ENCODE assay signal across 19 cellular contexts in the genomic region with DNA sequence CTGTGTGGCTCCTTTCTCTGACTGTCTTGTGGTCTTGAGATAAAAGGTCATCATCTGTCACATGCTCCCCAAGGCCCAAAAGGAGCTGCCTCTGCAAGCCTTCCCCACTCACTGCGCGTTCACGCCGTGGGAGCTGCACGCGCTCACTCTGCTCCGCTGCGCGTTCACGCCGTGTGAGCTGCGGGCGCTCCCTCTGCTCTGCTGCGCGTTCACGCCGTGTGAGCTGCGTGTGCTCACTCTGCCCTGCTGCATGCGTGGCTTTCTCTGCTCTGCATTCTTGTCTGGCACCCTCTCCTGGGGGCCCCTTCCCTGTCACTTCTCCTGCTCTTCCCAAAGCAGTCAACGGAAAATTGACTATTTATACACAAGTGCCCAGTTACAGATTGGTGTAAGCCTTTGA. TPM values are rescaled to one million over a fixed set of nuclear protein-coding genes. Genes with fewer than 3 reads are reported as not detected.
DNase-seq lines count a peak whose midpoint lies in the region; ATAC-seq, FAIRE-seq and TF ChIP-seq lines count a peak whose summit lies in the region.
"Had no signal": no experiment of that assay in that cellular context is flagged by ENCODE, and none has a peak within 500 bp of the region (broad histone marks: within the 10 kb centered on the region; RNA-seq: fewer than 3 reads in every experiment).

No MANE protein-coding gene starts in this region.

- no peak overlapping the region for H2BK120ac ChIP-seq in neuronal stem cell (ENCODE audit: low read depth, low read length)

- H3K9ac ChIP-seq in K562 (ENCODE audit: insufficient read depth in 1 of 2, low read depth in 2 of 2, low read length in 2 of 2), result no peak overlapping the region
- peak overlapping the region; percentile 37 for H3K9ac ChIP-seq in neuronal stem cell (ENCODE audit: low read depth, low read length, poor library complexity)
- no peak overlapping the region for H3K9ac ChIP-seq in smooth muscle cell (ENCODE audit: low read depth)

- H3K18ac ChIP-seq in neuronal stem cell (ENCODE audit: low read length), result peak overlapping the region; percentile 1

- no peak overlapping the region for H2AK5ac ChIP-seq in neuronal stem cell (ENCODE audit: low read depth, low read length)

- DNase-seq in K562 (ENCODE audit: extremely low read depth in 1 of 4, low spot score in 3 of 4) (peak in 1 of 4 experiments; percentile 33), neuronal stem cell (ENCODE audit: low spot score) (no peak), progenitor cell of endocrine pancreas (ENCODE audit: low spot score, unreplicated experiment) (no peak), smooth muscle cell (lab: John Stamatoyannopoulos, UW; ENCODE audit: unreplicated experiment) (no peak), NK-92 (lab: John Stamatoyannopoulos, UW; ENCODE audit: unreplicated experiment) (no peak), substantia nigra (lab: John Stamatoyannopoulos, UW) (no peak)
- DNase-seq in stimulated activated CD4-positive, alpha-beta T cell treated with anti-CD3 and anti-CD28 coated beads, Interleukin-1b, Interleukin-23, amount 100 ng/mL, for 48 hours, result no peak
- DNase-seq: C1 segment of cervical spinal cord; Calu3; CD4-positive, alpha-beta memory T cell; COR-L47; DMS53; DND-41; HFFc6 had no signal

- FAIRE-seq in K562 (lab: Jason Lieb, UNC), result no peak
- FAIRE-seq: G401.6, GM12892, GM19239 had no signal

- H3K36me3 Mint-ChIP-seq in progenitor cell of endocrine pancreas (ENCODE audit: insufficient read depth), result no peaks in the 10 kb centered on the region
- H3K36me3 Mint-ChIP-seq: CD4-positive, alpha-beta memory T cell had no signal

- H3K27me3 ChIP-seq in K562 (ENCODE audit: control insufficient read depth in 2 of 2, insufficient read depth in 2 of 2, low read length in 2 of 2), result peaks cover 10 to 11% of the 10 kb centered on the region in 2 experiments; a peak in 4 of 5 replicates
- no peaks in the 10 kb centered on the region for H3K27me3 ChIP-seq in neuronal stem cell (ENCODE audit: control insufficient read depth in 3 of 3, insufficient read depth in 3 of 3, low read depth in 1 of 3, low read length in 3 of 3)
- peaks cover 18% of the 10 kb centered on the region for H3K27me3 ChIP-seq in smooth muscle cell (ENCODE audit: low read depth)

- H3K9me3 ChIP-seq in K562 (replicated peaks; ENCODE audit: control insufficient read depth, insufficient read depth, low read depth, low read length) (no peaks in the 10 kb centered on the region), neuronal stem cell (replicated peaks in 1 of 2; ENCODE audit: control insufficient read depth in 2 of 2, insufficient read depth in 1 of 2, low read depth in 1 of 2, low read length in 2 of 2) (peaks cover 0 to 4% of the 10 kb centered on the region in 2 donors), smooth muscle cell (replicated peaks; ENCODE audit: low read depth) (no peaks in the 10 kb centered on the region)

- no peak overlapping the region for H2BK15ac ChIP-seq in neuronal stem cell (ENCODE audit: low read length)

- no peak for TF ChIP-seq RAD21 in K562 (CRISPR knock-in tag; conservative IDR thresholded peaks at IDR 0.05 in 1 of 2, IDR thresholded peaks at IDR 0.05 in 1 of 2)

- in situ Hi-C loops in K562 (cut with MboI), result loop anchor here (10.0 kb wide), 2 partner anchors 676 to 1616 kb away; no protein-coding TSS in a partner anchor

- 8% methylated on average over 18 of the region's 20 CpGs for whole genome bisulfite sequencing in K562 (ENCODE audit: insufficient coverage, low coverage, missing lambda C conversion rate)
- no CpG with 5 or more reads among the region's 20 CpGs for WGBS in neuronal stem cell (ENCODE audit: extremely low coverage in 2 of 2, insufficient read length in 2 of 2, insufficient replicate concordance in 1 of 2), 2 donors
- 84% methylated on average over 20 of the region's 20 CpGs for WGBS in smooth muscle cell (ENCODE audit: low lambda C conversion rate)

- BruUV-seq in K562 (replicated peaks; lab: Mats Ljungman, UMichigan), result no TSS peak

- no peak overlapping the region for H3K23ac ChIP-seq in neuronal stem cell (ENCODE audit: low read depth, low read length, poor library complexity)

- TF ChIP-seq CTCF in K562 (IDR thresholded peaks at IDR 0.05 in 2 of 3, conservative IDR thresholded peaks at IDR 0.05 in 1 of 3; ENCODE audit: insufficient read depth in 2 of 3, low read depth in 1 of 3, low read length in 3 of 3) (no peak), progenitor cell of endocrine pancreas (IDR thresholded peaks at IDR 0.05; ENCODE audit: unreplicated experiment) (no peak), smooth muscle cell (IDR thresholded peaks at IDR 0.05; ENCODE audit: borderline replicate concordance, insufficient read depth, poor library complexity, severe bottlenecking) (peak; percentile 3)

- no peak overlapping the region for H4K8ac ChIP-seq in neuronal stem cell (ENCODE audit: low read depth, low read length)

- POLR2A ChIA-PET in K562 (lab: Yijun Ruan, JAX), result interaction anchor here (1.4 kb wide), 1 partner anchor 9 kb away, joined by 3 read pairs; no protein-coding TSS in a partner anchor

- H3K9me3 Mint-ChIP-seq in progenitor cell of endocrine pancreas (ENCODE audit: low read depth), result no peaks in the 10 kb centered on the region
- H3K9me3 Mint-ChIP-seq: GM23338, HFFc6 had no signal

- H3K79me1 ChIP-seq in neuronal stem cell (ENCODE audit: low read depth, low read length), result no peaks in the 10 kb centered on the region

- H2BK12ac ChIP-seq in neuronal stem cell (ENCODE audit: low read length), result no peak overlapping the region

- no peak for TF ChIP-seq EP300 in K562 (IDR thresholded peaks at IDR 0.05; ENCODE audit: low read length)

- no peaks in the 10 kb centered on the region for H3K4me1 Mint-ChIP-seq in progenitor cell of endocrine pancreas (ENCODE audit: low read depth)
- H3K4me1 Mint-ChIP-seq: CD4-positive, alpha-beta memory T cell; GM23338 had no signal

- no peak overlapping the region for H4K91ac ChIP-seq in neuronal stem cell (ENCODE audit: low read depth, low read length, poor library complexity)

- H2BK5ac ChIP-seq in neuronal stem cell (ENCODE audit: low read length), result no peak overlapping the region

- H3K79me2 ChIP-seq in K562 (ENCODE audit: control insufficient read depth, insufficient read depth, low read length) (no peaks in the 10 kb centered on the region), smooth muscle cell (ENCODE audit: low read depth) (no peaks in the 10 kb centered on the region)

- H3K27me3 Mint-ChIP-seq in progenitor cell of endocrine pancreas, result peaks cover 7% of the 10 kb centered on the region

- no peak overlapping the region for H3K14ac ChIP-seq in neuronal stem cell (ENCODE audit: low read length)

- no peak for TF ChIP-seq POLR2A in K562 (conservative IDR thresholded peaks at IDR 0.05)

- peaks cover 0 to 4% of the 10 kb centered on the region in 2 experiments; a peak in 2 of 5 replicates for H3K4me1 ChIP-seq in K562 (replicated peaks in 1 of 2; ENCODE audit: control insufficient read depth in 2 of 2, insufficient read depth in 2 of 2, low read length in 2 of 2)
- peaks cover 1 to 2% of the 10 kb centered on the region in 2 donors for H3K4me1 ChIP-seq in neuronal stem cell (ENCODE audit: control insufficient read depth in 2 of 2, insufficient read depth in 1 of 2, low read depth in 1 of 2, low read length in 2 of 2)
- H3K4me1 ChIP-seq in smooth muscle cell (ENCODE audit: low read depth), result no peaks in the 10 kb centered on the region
- H3K4me1 ChIP-seq: HAP-1 had no signal

- no peak overlapping the region for H2AFZ ChIP-seq in K562 (ENCODE audit: low read depth, low read length)
- H2AFZ ChIP-seq in neuronal stem cell (ENCODE audit: low read length), result no peak overlapping the region
- H2AFZ ChIP-seq in smooth muscle cell (ENCODE audit: low read depth), result no peak overlapping the region
- H2AFZ ChIP-seq: GM23338 had no signal

- H3K4me2 ChIP-seq in K562 (ENCODE audit: insufficient read depth, low read length) (peak overlapping the region; percentile 17; the same call in 1 of the 2 replicates), neuronal stem cell (ENCODE audit: insufficient read depth, low read length, poor library complexity, severe bottlenecking) (no peak overlapping the region), smooth muscle cell (peak overlapping the region; percentile 10)
- H3K4me2 ChIP-seq: GM23338 had no signal

- no peak overlapping the region for H3K4me3 ChIP-seq in K562
- no peak overlapping the region for H3K4me3 ChIP-seq in neuronal stem cell (ENCODE audit: low read length in 2 of 2)
- H3K4me3 ChIP-seq in smooth muscle cell, result no peak overlapping the region
- H3K4me3 ChIP-seq: GM23338, HAP-1 had no signal

- H3K27ac ChIP-seq in K562 (ENCODE audit: extremely low read depth, low read depth, low read length) (no peak overlapping the region), neuronal stem cell (replicated peaks; ENCODE audit: low read length) (no peak overlapping the region), smooth muscle cell (ENCODE audit: low read depth) (no peak overlapping the region), substantia nigra (ENCODE audit: low read depth, low read length, poor library complexity, severe bottlenecking) (no peak overlapping the region)

- CTCF ChIA-PET in K562 (lab: Yijun Ruan, JAX; ENCODE audit: low intra/inter-chr PET ratio), result no interaction called here

- ATAC-seq in K562, result no peak; the same call in 2 of the 3 replicates
- ATAC-seq: GM23338 had no signal

- H3F3A ChIP-seq in smooth muscle cell (ENCODE audit: low read depth), result no peaks in the 10 kb centered on the region

- no peaks in the 10 kb centered on the region for H3K36me3 ChIP-seq in K562 (ENCODE audit: control insufficient read depth, insufficient read depth, low read length)
- no peaks in the 10 kb centered on the region for H3K36me3 ChIP-seq in neuronal stem cell (replicated peaks in 1 of 2; ENCODE audit: control insufficient read depth in 2 of 2, insufficient read depth in 2 of 2, low read length in 2 of 2)
- H3K36me3 ChIP-seq in smooth muscle cell (ENCODE audit: low read depth), result no peaks in the 10 kb centered on the region
- H3K36me3 ChIP-seq: HAP-1 had no signal

- no peak overlapping the region for H3K4ac ChIP-seq in neuronal stem cell (ENCODE audit: low read length)

- no peak overlapping the region for H3K4me3 Mint-ChIP-seq in progenitor cell of endocrine pancreas (ENCODE audit: low read depth)
- H3K4me3 Mint-ChIP-seq: CD4-positive, alpha-beta memory T cell; GM23338; HFFc6 had no signal

- peak overlapping the region; percentile 75 for H3K27ac Mint-ChIP-seq in progenitor cell of endocrine pancreas
- H3K27ac Mint-ChIP-seq: CD4-positive, alpha-beta memory T cell; GM23338; HFFc6 had no signal

- intact Hi-C loops in K562 (cut with micrococcal nuclease), result loop anchor here (10.0 kb wide), 2 partner anchors 216 to 286 kb away; a partner anchor contains a TSS

- no peaks in the 10 kb centered on the region for H4K20me1 ChIP-seq in K562 (replicated peaks; ENCODE audit: control insufficient read depth, insufficient read depth, low read length)
- H4K20me1 ChIP-seq in smooth muscle cell (ENCODE audit: low read depth), result no peaks in the 10 kb centered on the region

- no peaks in the 10 kb centered on the region for H3K9me1 ChIP-seq in K562 (ENCODE audit: control insufficient read depth, insufficient read depth, low read length)

RNA-seq across cellular contexts. Expression of a gene that starts 42.5 kb away (rescaled TPM):
- 72.7 and 111 TPM in 2 replicates for total RNA-seq in K562 (2011; cell fraction: chromatin; rRNA removed; ENCODE audit: low replicate concordance)
- 100 and 101 TPM in 2 replicates for total RNA-seq in K562 (2011; cell fraction: nucleolus; rRNA removed)
- 147 and 174 TPM in 2 replicates for total RNA-seq in K562 (2011; cell fraction: nucleoplasm; rRNA removed)
- total RNA-seq in K562 (2014; rRNA removed) (567 and 884 TPM in 2 replicates), K562 (2014; rRNA removed; fragmentation: Illumina TruSeq; extraction: Trizol) (716 and 737 TPM in 2 replicates), K562 (2015; rRNA removed; fragmentation: Illumina TruSeq; extraction: Trizol) (566 and 591 TPM in 2 replicates), K562 (2021) (431 and 447 TPM in 2 replicates), progenitor cell of endocrine pancreas (154 and 162 TPM in 2 replicates), smooth muscle cell (233 and 281 TPM in 2 replicates)
- polyA plus RNA-seq in K562 (2011; rRNA removed) (857 and 1,105 TPM in 2 replicates), K562 (2014; fragmentation: Illumina TruSeq; extraction: Trizol) (549 and 609 TPM in 2 replicates), K562 (2014; fragmentation: Nextera tagmentation; extraction: Ambion mirVana) (1,000 to 10,000 TPM; 2,334 to 2,953 TPM), K562 (2014; rRNA removed) (1,180 and 1,187 TPM in 2 replicates), smooth muscle cell (464 and 484 TPM in 2 replicates)
- 941 and 1,174 TPM in 2 replicates for polyA plus RNA-seq in K562 (2011; cell fraction: cytosol; rRNA removed)
- polyA plus RNA-seq in K562 (2011; cell fraction: nucleus; rRNA removed), result 261 and 404 TPM in 2 replicates
- 418 and 567 TPM in 2 replicates for polyA plus RNA-seq in K562 (2012)
- polyA minus RNA-seq in K562 (2011; rRNA and poly(A)+ RNA removed), result 647 and 767 TPM in 2 replicates
- 227 and 288 TPM in 2 replicates for polyA minus RNA-seq in K562 (2011; cell fraction: cytosol; rRNA and poly(A)+ RNA removed)
- 41.3 and 70.0 TPM in 2 replicates for polyA minus RNA-seq in K562 (2011; cell fraction: nucleus; rRNA and poly(A)+ RNA removed)
- polyA plus RNA-seq in neuronal stem cell (2013, experiment 1 of 2), result 260 TPM
- polyA plus RNA-seq in neuronal stem cell (2013, experiment 2 of 2), result 249 TPM

RNA-seq across cellular contexts. Expression of a gene that starts 43.5 kb away (rescaled TPM):
- total RNA-seq in K562 (2011; cell fraction: chromatin; rRNA removed; ENCODE audit: low replicate concordance), result 37.1 and 48.4 TPM in 2 replicates
- total RNA-seq in K562 (2011; cell fraction: nucleolus; rRNA removed), result 19.2 and 21.6 TPM in 2 replicates
- 30.4 and 38.7 TPM in 2 replicates for total RNA-seq in K562 (2011; cell fraction: nucleoplasm; rRNA removed)
- total RNA-seq in K562 (2014; rRNA removed) (39.5 and 48.8 TPM in 2 replicates), K562 (2014; rRNA removed; fragmentation: Illumina TruSeq; extraction: Trizol) (28.9 and 29.4 TPM in 2 replicates), K562 (2015; rRNA removed; fragmentation: Illumina TruSeq; extraction: Trizol) (24.5 and 28.5 TPM in 2 replicates), K562 (2021) (31.7 and 36.0 TPM in 2 replicates), progenitor cell of endocrine pancreas (20.0 and 20.3 TPM in 2 replicates), smooth muscle cell (19.9 and 30.1 TPM in 2 replicates)
- polyA plus RNA-seq in K562 (2011; rRNA removed) (34.9 and 39.0 TPM in 2 replicates), K562 (2014; fragmentation: Illumina TruSeq; extraction: Trizol) (52.1 and 56.4 TPM in 2 replicates), K562 (2014; fragmentation: Nextera tagmentation; extraction: Ambion mirVana) (10 to 100 TPM; 61.3 to 86.1 TPM), K562 (2014; rRNA removed) (40.6 and 47.0 TPM in 2 replicates), smooth muscle cell (25.6 and 26.4 TPM in 2 replicates)
- 26.0 and 77.2 TPM in 2 replicates for polyA plus RNA-seq in K562 (2011; cell fraction: cytosol; rRNA removed)
- 46.7 and 53.4 TPM in 2 replicates for polyA plus RNA-seq in K562 (2011; cell fraction: nucleus; rRNA removed)
- polyA plus RNA-seq in K562 (2012), result 27.0 and 32.7 TPM in 2 replicates
- polyA minus RNA-seq in K562 (2011; rRNA and poly(A)+ RNA removed), result 27.2 and 31.3 TPM in 2 replicates
- 13.9 and 17.4 TPM in 2 replicates for polyA minus RNA-seq in K562 (2011; cell fraction: cytosol; rRNA and poly(A)+ RNA removed)
- polyA minus RNA-seq in K562 (2011; cell fraction: nucleus; rRNA and poly(A)+ RNA removed), result 14.7 and 16.9 TPM in 2 replicates
- 24.3 TPM for polyA plus RNA-seq in neuronal stem cell (2013, experiment 1 of 2)
- 25.0 TPM for polyA plus RNA-seq in neuronal stem cell (2013, experiment 2 of 2)
